1 cellular context compared by ENCODE assay signal in genomic region chr12:45231515-45232145, GRCh38.
TF ChIP-seq lines count a peak whose summit lies in the region.

No MANE protein-coding gene starts in this region.

TF ChIP-seq in HCT116, 20 proteins besides CTCF, POLR2A, EP300 and RAD21 (continued from another document):
- TF ChIP-seq MAX (IDR thresholded peaks at IDR 0.05) (0 out of 2 replicates have a peak, but pooled peaks have one; percentile 15), EZH2 (IDR thresholded peaks at IDR 0.05) (no peak), CEBPB (IDR thresholded peaks at IDR 0.05; ENCODE audit: low read depth) (0 out of 2 replicates have a peak, but pooled peaks have one; percentile 12), REST (IDR thresholded peaks at IDR 0.05; ENCODE audit: low read depth) (no peak)
